30 cellular contexts compared by ENCODE assay signal in the genomic region with DNA sequence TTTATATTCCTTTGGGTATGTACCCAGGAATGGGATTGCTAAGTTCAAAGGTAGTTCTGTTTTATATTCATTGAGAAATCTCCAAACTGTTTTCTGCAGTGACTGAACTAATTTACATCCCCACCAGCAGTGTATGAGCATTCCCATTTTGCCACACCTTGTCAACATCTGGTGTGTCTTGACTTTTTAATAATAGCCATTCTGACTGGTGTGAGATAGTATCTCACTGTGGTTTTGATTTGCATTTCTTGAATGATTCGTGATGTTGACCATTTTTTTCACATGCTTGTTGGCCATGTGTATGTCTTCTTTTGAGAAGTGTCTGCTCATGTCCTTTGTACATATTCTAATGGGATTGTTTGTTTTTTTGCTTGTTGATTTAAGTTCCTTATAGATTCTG.
"Had no signal": no experiment of that assay in that cellular context is flagged by ENCODE, and none has a peak within 500 bp of the region (broad histone marks: within the 10 kb centered on the region; RNA-seq: fewer than 3 reads in every experiment).

No MANE protein-coding gene starts in this region.

- H3K4me3 ChIP-seq: ascending aorta, body of pancreas, Peyer's patch, SJSA1 had no signal

- ATAC-seq: activated CD4-positive, alpha-beta T cell treated with anti-CD3 and anti-CD28 coated beads for 36 hours; activated CD4-positive, CD25-positive, alpha-beta regulatory T cell treated with anti-CD3 and anti-CD28 coated beads, Interleukin-2, amount 50 U/mL, for 24 hours; activated CD8-positive, alpha-beta T cell treated with anti-CD3 and anti-CD28 coated beads, Interleukin-2, amount 10 ng/mL, durations not matched to agents 7 days and 5 days; body of pancreas; PC-3; WTC11 had no signal

- DNase-seq: activated CD4-positive, alpha-beta T cell treated with anti-CD3 and anti-CD28 coated beads for 36 hours; activated CD4-positive, alpha-beta T cell treated with anti-CD3 and anti-CD28 coated beads, Interleukin-2, amount 10 ng/mL, durations not matched to agents 7 days and 5 days; activated CD4-positive, alpha-beta T cell treated with anti-CD3 and anti-CD28 coated beads, Interleukin-2, amount 50 U/mL, for 48 hours; activated CD8-positive, alpha-beta T cell treated with anti-CD3 and anti-CD28 coated beads, Interleukin-2, amount 10 ng/mL, durations not matched to agents 7 days and 5 days; activated gamma-delta T cell; activated naive CD4-positive, alpha-beta T cell treated with Interleukin-2 at 50 U/mL for 16 hours; activated naive CD8-positive, alpha-beta T cell treated with anti-CD3 and anti-CD28 coated beads, Interleukin-2, amount 10 ng/mL, durations not matched to agents 7 days and 5 days; activated T-cell treated with anti-CD3 and anti-CD28 coated beads, Interleukin-2, amount 50 U/mL, for 24 hours; amygdala; body of pancreas; caudate nucleus; cerebellar nuclear complex; NCI-H1092 treated with DMSO at 0.1 percent for 48 hours; NCI-H1417; NCI-H146; NCI-H187 treated with DMSO at 0.1 percent for 48 hours; NCI-H2081; NCI-H2171 treated with DMSO at 0.1 percent for 48 hours; NCI-H2227 treated with DMSO at 0.1 percent for 48 hours; NCI-H446; NCI-H510A treated with DMSO at 0.1 percent for 48 hours; PC-3; Peyer's patch; RPMI8226; SHP77 treated with DMSO at 0.1 percent for 48 hours; SK-N-SH had no signal
